33 cellular contexts compared by ENCODE assay signal in genomic region chr5:42569325-42569724, GRCh38.
A peak's percentile ranks its signal among the peaks of the same experiment; 100 is the strongest.
DNase-seq lines count a peak whose midpoint lies in the region; ATAC-seq, FAIRE-seq and TF ChIP-seq lines count a peak whose summit lies in the region.
"Had no signal": no experiment of that assay in that cellular context is flagged by ENCODE, and none has a peak within 500 bp of the region (broad histone marks: within the 10 kb centered on the region; RNA-seq: fewer than 3 reads in every experiment).

No MANE protein-coding gene starts in this region.

- TF ChIP-seq POLR2A in K562 (conservative IDR thresholded peaks at IDR 0.05): no peak

- H3K4me3 Mint-ChIP-seq in H9: no peak overlapping the region
- H3K4me3 Mint-ChIP-seq: B cell; CD14-positive monocyte; CD4-positive, alpha-beta memory T cell; CD4-positive, alpha-beta T cell; CD4-positive, CD25-positive, alpha-beta regulatory T cell; CD8-positive, alpha-beta memory T cell; CD8-positive, alpha-beta T cell had no signal

- intact Hi-C loops in K562 (cut with micrococcal nuclease): no loop called here

- H3K9ac ChIP-seq in K562 (ENCODE audit: insufficient read depth in 1 of 2, low read depth in 2 of 2, low read length in 2 of 2): no peak overlapping the region
- H3K9ac ChIP-seq in subcutaneous abdominal adipose tissue (ENCODE audit: low read length in 5 of 5): no peak overlapping the region
- no peak overlapping the region for H3K9ac ChIP-seq in H9 (ENCODE audit: extremely low read depth, insufficient read length, low read length)
- H3K9ac ChIP-seq: BLaER1; BLaER1 treated with 17β-estradiol and CSF1 and Interleukin-3, amounts not matched to agents 10 nM and 100 nM had no signal

- H3K4me1 ChIP-seq in K562 (replicated peaks in 1 of 2; ENCODE audit: control insufficient read depth in 2 of 2, insufficient read depth in 2 of 2, low read length in 2 of 2) (no peaks in the 10 kb centered on the region), subcutaneous abdominal adipose tissue (ENCODE audit: control insufficient read depth in 5 of 5, insufficient read depth in 5 of 5, low read length in 5 of 5) (peaks cover 2 to 52% (median 36%) of the 10 kb centered on the region in 5 donors), H9 (ENCODE audit: insufficient read depth, low read length) (no peaks in the 10 kb centered on the region)
- H3K4me1 ChIP-seq: A549; BE2C; BLaER1; BLaER1 treated with 17β-estradiol and CSF1 and Interleukin-3, amounts not matched to agents 10 nM and 100 nM; Caco-2 had no signal

- H4K8ac ChIP-seq in H9 (replicated peaks; ENCODE audit: insufficient read length, low read depth, low read length): no peak overlapping the region

- H3K36me3 ChIP-seq in K562 (ENCODE audit: control insufficient read depth, insufficient read depth, low read length): no peaks in the 10 kb centered on the region
- peaks cover 0 to 8% (median 5%) of the 10 kb centered on the region in 5 donors for H3K36me3 ChIP-seq in subcutaneous abdominal adipose tissue (ENCODE audit: control insufficient read depth in 5 of 5, insufficient read depth in 5 of 5, low read length in 5 of 5)
- H3K36me3 ChIP-seq: BE2C; BLaER1; BLaER1 treated with 17β-estradiol and CSF1 and Interleukin-3, amounts not matched to agents 10 nM and 100 nM had no signal

- no peak overlapping the region for H2BK12ac ChIP-seq in H9 (ENCODE audit: insufficient read length, low read depth, low read length)

- H2BK15ac ChIP-seq in H9 (ENCODE audit: low read depth, low read length): no peak overlapping the region

- POLR2A ChIA-PET in K562 (lab: Yijun Ruan, JAX): no interaction called here

- no peaks in the 10 kb centered on the region for H3K27me3 Mint-ChIP-seq in H9 (ENCODE audit: low read depth)

- no peak for FAIRE-seq in K562 (lab: Jason Lieb, UNC)
- FAIRE-seq: A204.1, A549, D721Med had no signal

- BruUV-seq in K562 (replicated peaks; lab: Mats Ljungman, UMichigan): no TSS peak

- no peak overlapping the region for H3T11ph ChIP-seq in H9 (ENCODE audit: low read length)

- H3K18ac ChIP-seq in H9 (ENCODE audit: insufficient read length, low read depth, low read length): no peak overlapping the region

- no peak overlapping the region for H3K56ac ChIP-seq in H9 (ENCODE audit: insufficient read length, low read depth, low read length)

- H3K14ac ChIP-seq in H9 (ENCODE audit: insufficient read depth, low read length): no peak overlapping the region

- TF ChIP-seq CTCF in K562 (IDR thresholded peaks at IDR 0.05 in 2 of 3, conservative IDR thresholded peaks at IDR 0.05 in 1 of 3; ENCODE audit: insufficient read depth in 2 of 3, low read depth in 1 of 3, low read length in 3 of 3) (no peak), H9 (conservative IDR thresholded peaks at IDR 0.05) (no peak)

- no peak overlapping the region for H2BK20ac ChIP-seq in H9 (ENCODE audit: low read depth, low read length, poor library complexity, severe bottlenecking)

- H2BK120ac ChIP-seq in H9 (ENCODE audit: low read depth, low read length, poor library complexity, severe bottlenecking): no peak overlapping the region

- H3K9me3 ChIP-seq in K562 (replicated peaks; ENCODE audit: control insufficient read depth, insufficient read depth, low read depth, low read length) (no peaks in the 10 kb centered on the region), subcutaneous abdominal adipose tissue (ENCODE audit: control insufficient read depth in 5 of 5, low read length in 5 of 5) (no peaks in the 10 kb centered on the region), H9 (ENCODE audit: control insufficient read depth, low read depth, low read length) (no peaks in the 10 kb centered on the region)
- H3K9me3 ChIP-seq: A549; BE2C; BLaER1; BLaER1 treated with 17β-estradiol and CSF1 and Interleukin-3, amounts not matched to agents 10 nM and 100 nM; Caco-2 had no signal

- no peak for TF ChIP-seq EP300 in K562 (IDR thresholded peaks at IDR 0.05; ENCODE audit: low read length)

- H4K5ac ChIP-seq in H9 (ENCODE audit: insufficient read length, low read depth, low read length): no peak overlapping the region

- H3K23ac ChIP-seq in H9 (ENCODE audit: insufficient read length, low read depth, low read length): no peak overlapping the region

- no peak overlapping the region for H4K91ac ChIP-seq in H9 (ENCODE audit: insufficient read length, low read depth, low read length)

- H3K4ac ChIP-seq in H9 (ENCODE audit: low read depth, low read length): no peak overlapping the region

- no peak overlapping the region for H2BK5ac ChIP-seq in H9 (ENCODE audit: insufficient read length, low read length)

- H3K27ac ChIP-seq in K562 (ENCODE audit: extremely low read depth, low read depth, low read length) (no peak overlapping the region), subcutaneous abdominal adipose tissue (ENCODE audit: low read depth, low read length) (peak overlapping the region; percentile 20), H9 (ENCODE audit: insufficient read length, low read depth, low read length) (no peak overlapping the region)
- H3K27ac ChIP-seq: 22Rv1; A549; BLaER1; BLaER1 treated with 17β-estradiol and CSF1 and Interleukin-3, amounts not matched to agents 10 nM and 100 nM; C4-2B had no signal

- DNase-seq in K562 (ENCODE audit: extremely low read depth in 1 of 4, low spot score in 3 of 4) (no peak), H9 (no peak), AG08396 (ENCODE audit: low spot score) (no peak)
- DNase-seq: 8988T; ACHN; AML-193; BE2C; C1 segment of cervical spinal cord; Caco-2; Calu3; CD4-positive, alpha-beta memory T cell; CD4-positive, alpha-beta T cell; CD4-positive, CD25-positive, alpha-beta regulatory T cell; CD8-positive, alpha-beta memory T cell; CD8-positive, alpha-beta T cell; COR-L47; DMS 273 treated with DMSO at 0.1 percent for 48 hours; DMS153; DMS53; DMS79; DMS79 treated with DMSO at 0.1 percent for 48 hours; DND-41; EL had no signal

- H3K27ac Mint-ChIP-seq in H9: no peak overlapping the region
- H3K27ac Mint-ChIP-seq: B cell; CD14-positive monocyte; CD4-positive, alpha-beta memory T cell; CD4-positive, alpha-beta T cell; CD4-positive, CD25-positive, alpha-beta regulatory T cell; CD8-positive, alpha-beta memory T cell; CD8-positive, alpha-beta T cell had no signal

- no peaks in the 10 kb centered on the region for H4K20me1 ChIP-seq in K562 (replicated peaks; ENCODE audit: control insufficient read depth, insufficient read depth, low read length)
- H4K20me1 ChIP-seq in H9 (ENCODE audit: control insufficient read depth, insufficient read depth, insufficient read length): no peaks in the 10 kb centered on the region
- H4K20me1 ChIP-seq: BLaER1; BLaER1 treated with 17β-estradiol and CSF1 and Interleukin-3, amounts not matched to agents 10 nM and 100 nM had no signal

- no peak for TF ChIP-seq RAD21 in K562 (CRISPR knock-in tag; conservative IDR thresholded peaks at IDR 0.05 in 1 of 2, IDR thresholded peaks at IDR 0.05 in 1 of 2)

- H3K9me1 ChIP-seq in K562 (ENCODE audit: control insufficient read depth, insufficient read depth, low read length): no peaks in the 10 kb centered on the region

- in situ Hi-C loops in K562 (cut with MboI): no loop called here

- H3K9me3 Mint-ChIP-seq in H9: no peaks in the 10 kb centered on the region
- H3K9me3 Mint-ChIP-seq: CD14-positive monocyte; CD4-positive, alpha-beta memory T cell; CD4-positive, alpha-beta T cell; CD4-positive, CD25-positive, alpha-beta regulatory T cell; CD8-positive, alpha-beta memory T cell; CD8-positive, alpha-beta T cell had no signal

- no peak overlapping the region for H3K4me3 ChIP-seq in K562
- no peak overlapping the region for H3K4me3 ChIP-seq in subcutaneous abdominal adipose tissue (ENCODE audit: low read depth in 1 of 5, low read length in 5 of 5)
- H3K4me3 ChIP-seq: A549; BLaER1; BLaER1 treated with 17β-estradiol and CSF1 and Interleukin-3, amounts not matched to agents 10 nM and 100 nM had no signal

- no peaks in the 10 kb centered on the region for H3K36me3 Mint-ChIP-seq in H9 (ENCODE audit: insufficient read depth in 1 of 3, low read depth in 3 of 3)
- H3K36me3 Mint-ChIP-seq: CD14-positive monocyte; CD4-positive, alpha-beta memory T cell; CD4-positive, CD25-positive, alpha-beta regulatory T cell; CD8-positive, alpha-beta memory T cell; CD8-positive, alpha-beta T cell had no signal

- H3K23me2 ChIP-seq in H9 (ENCODE audit: insufficient read length, low read depth, low read length, poor library complexity, severe bottlenecking): no peaks in the 10 kb centered on the region

- CTCF ChIA-PET in K562 (lab: Yijun Ruan, JAX; ENCODE audit: low intra/inter-chr PET ratio): no interaction called here

- H3K79me1 ChIP-seq in H9 (ENCODE audit: insufficient read depth, low read depth, low read length, poor library complexity, severe bottlenecking): no peaks in the 10 kb centered on the region

- H3K79me2 ChIP-seq in K562 (ENCODE audit: control insufficient read depth, insufficient read depth, low read length) (no peaks in the 10 kb centered on the region), H9 (ENCODE audit: insufficient read depth, low read length) (no peaks in the 10 kb centered on the region)

- H3K4me2 ChIP-seq in K562 (ENCODE audit: insufficient read depth, low read length) (no peak overlapping the region), H9 (ENCODE audit: insufficient read depth, insufficient read length, low read length) (no peak overlapping the region)
- H3K4me2 ChIP-seq: A549; BLaER1; BLaER1 treated with 17β-estradiol and CSF1 and Interleukin-3, amounts not matched to agents 10 nM and 100 nM had no signal

- no peak for ATAC-seq in K562
- ATAC-seq: A549; CD8-positive, alpha-beta T cell had no signal

- H2AFZ ChIP-seq in K562 (ENCODE audit: low read depth, low read length) (no peak overlapping the region), H9 (ENCODE audit: low read length) (no peak overlapping the region)

- H2AK5ac ChIP-seq in H9 (ENCODE audit: insufficient read length, low read length): no peak overlapping the region

- no peaks in the 10 kb centered on the region for H3K4me1 Mint-ChIP-seq in H9
- H3K4me1 Mint-ChIP-seq: B cell; CD14-positive monocyte; CD4-positive, alpha-beta memory T cell; CD4-positive, CD25-positive, alpha-beta regulatory T cell; CD8-positive, alpha-beta memory T cell had no signal

- WGBS in K562 (ENCODE audit: insufficient coverage, low coverage, missing lambda C conversion rate): 0% methylated on average over 2 of the region's 2 CpGs
- WGBS in H9 (ENCODE audit: extremely low coverage, insufficient read length, low lambda C conversion rate): no CpG with 5 or more reads among the region's 2 CpGs

- H3K27me3 ChIP-seq in K562 (ENCODE audit: control insufficient read depth in 2 of 2, insufficient read depth in 2 of 2, low read length in 2 of 2) (0 out of 5 replicates have a peak, but pooled peaks cover 0 to 4% of the 10 kb centered on the region in 2 experiments), subcutaneous abdominal adipose tissue (ENCODE audit: control insufficient read depth in 5 of 5, insufficient read depth in 4 of 5, low read length in 5 of 5) (no peaks in the 10 kb centered on the region), H9 (ENCODE audit: insufficient read depth, low read length) (no peaks in the 10 kb centered on the region)
- H3K27me3 ChIP-seq: BE2C; BLaER1; BLaER1 treated with 17β-estradiol and CSF1 and Interleukin-3, amounts not matched to agents 10 nM and 100 nM had no signal

TF ChIP-seq in K562, 482 proteins besides CTCF, POLR2A, EP300 and RAD21 (continues in another document):
- no peak for TF ChIP-seq TGIF2 (CRISPR knock-in tag; IDR thresholded peaks at IDR 0.05)
